Comparison of ENCODE assay signal across 29 cellular contexts in the genomic region with DNA sequence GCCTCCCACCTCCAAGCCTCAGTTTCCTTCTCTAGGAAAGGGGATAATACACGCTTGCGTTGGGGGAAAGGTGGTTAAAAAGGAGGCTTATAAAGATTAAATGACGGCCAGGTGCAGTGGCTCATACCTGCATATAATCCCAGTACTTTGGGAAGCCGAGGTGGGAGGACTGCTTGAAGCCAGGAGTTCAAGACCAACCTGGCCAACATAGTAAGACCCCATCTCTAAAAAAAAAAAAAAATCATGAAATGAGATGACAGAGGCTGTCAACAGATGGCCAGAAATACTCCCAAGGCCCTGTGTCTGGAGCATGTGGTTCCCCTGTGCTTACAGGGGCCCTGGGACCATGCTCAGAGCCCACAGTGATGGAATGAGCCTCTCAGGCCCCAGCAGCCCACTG. TPM values are rescaled to one million over a fixed set of nuclear protein-coding genes. Genes with fewer than 3 reads are reported as not detected.
"Had no signal": no experiment of that assay in that cellular context is flagged by ENCODE, and none has a peak within 500 bp of the region (broad histone marks: within the 10 kb centered on the region; RNA-seq: fewer than 3 reads in every experiment).

No MANE protein-coding gene starts in this region.

- H3K4me3 Mint-ChIP-seq: activated CD4-positive, alpha-beta T cell treated with anti-CD3 and anti-CD28 coated beads for 36 hours; activated CD4-positive, alpha-beta T cell treated with anti-CD3 and anti-CD28 coated beads, Interleukin-2, amount 10 ng/mL, durations not matched to agents 7 days and 5 days; activated CD8-positive, alpha-beta T cell treated with anti-CD3 and anti-CD28 coated beads, Interleukin-2, amount 10 ng/mL, durations not matched to agents 7 days and 5 days; activated naive CD4-positive, alpha-beta T cell treated with anti-CD3 and anti-CD28 coated beads for 36 hours; activated T-cell treated with anti-CD3 and anti-CD28 coated beads, Interleukin-2, amount 50 U/mL, for 24 hours; T-helper 1 cell treated with Interleukin-12 subunit alpha and Interleukin-12 subunit beta and Interleukin-4 antibody, amounts not matched to agents 30 μg/mL and 1 μg/mL, for 36 hours; T-helper 2 cell treated with Interferon-gamma antibody and Interleukin-4, amounts not matched to agents 5 μg/mL and 100 μg/mL, for 36 hours; WTC11 had no signal

- H3K4me1 Mint-ChIP-seq: activated CD4-positive, alpha-beta T cell treated with anti-CD3 and anti-CD28 coated beads for 36 hours had no signal

- ATAC-seq: activated CD4-positive, alpha-beta T cell treated with anti-CD3 and anti-CD28 coated beads for 36 hours; activated CD4-positive, CD25-positive, alpha-beta regulatory T cell treated with anti-CD3 and anti-CD28 coated beads, Interleukin-2, amount 50 U/mL, for 24 hours; activated CD8-positive, alpha-beta T cell treated with anti-CD3 and anti-CD28 coated beads, Interleukin-2, amount 10 ng/mL, durations not matched to agents 7 days and 5 days; activated naive CD4-positive, alpha-beta T cell treated with anti-CD3 and anti-CD28 coated beads, Interleukin-2, amount 50 U/mL, for 72 hours; body of pancreas; PC-3; Right ventricle myocardium inferior; WTC11 had no signal

- H3K27me3 ChIP-seq: adrenal gland, body of pancreas, Peyer's patch had no signal

- H3K36me3 ChIP-seq: adrenal gland, Peyer's patch had no signal

- H3K4me2 ChIP-seq: KMS-11 had no signal

- DNase-seq: activated CD4-positive, alpha-beta T cell treated with anti-CD3 and anti-CD28 coated beads for 36 hours; activated CD4-positive, alpha-beta T cell treated with anti-CD3 and anti-CD28 coated beads, Interleukin-2, amount 10 ng/mL, durations not matched to agents 7 days and 5 days; activated CD4-positive, alpha-beta T cell treated with anti-CD3 and anti-CD28 coated beads, Interleukin-2, amount 50 U/mL, for 48 hours; activated CD8-positive, alpha-beta T cell treated with anti-CD3 and anti-CD28 coated beads, Interleukin-2, amount 10 ng/mL, durations not matched to agents 7 days and 5 days; activated gamma-delta T cell; activated naive CD4-positive, alpha-beta T cell treated with anti-CD3 and anti-CD28 coated beads for 36 hours; activated T-cell treated with anti-CD3 and anti-CD28 coated beads, Interleukin-2, amount 50 U/mL, for 24 hours; adrenal gland; body of pancreas; caudate nucleus; cerebellar nuclear complex; MM.1S; MV-4-11; NCI-H1092; NCI-H1436 treated with DMSO at 0.1 percent for 48 hours; NCI-H1694 treated with DMSO at 0.1 percent for 48 hours; NCI-H2029; NCI-H524 treated with DMSO at 0.1 percent for 48 hours; PC-3; Peyer's patch; SIG-M5 had no signal

- H3K27ac Mint-ChIP-seq: activated CD4-positive, alpha-beta T cell treated with anti-CD3 and anti-CD28 coated beads for 36 hours; activated CD4-positive, alpha-beta T cell treated with anti-CD3 and anti-CD28 coated beads, Interleukin-2, amount 10 ng/mL, durations not matched to agents 7 days and 5 days; activated CD8-positive, alpha-beta T cell treated with anti-CD3 and anti-CD28 coated beads, Interleukin-2, amount 10 ng/mL, durations not matched to agents 7 days and 5 days; activated naive CD4-positive, alpha-beta T cell treated with anti-CD3 and anti-CD28 coated beads for 36 hours; activated naive CD4-positive, alpha-beta T cell treated with anti-CD3 and anti-CD28 coated beads, Interleukin-2, amount 50 U/mL, for 72 hours; activated T-cell treated with anti-CD3 and anti-CD28 coated beads, Interleukin-2, amount 50 U/mL, for 24 hours; activated T-helper 2 cell treated with anti-CD3 and anti-CD28 coated beads, Interferon-gamma antibody, Interleukin-2, Interleukin-4, amounts not matched to agents 10 μg/mL and 5 μg/mL and 100 μg/mL, durations not matched to agents 14 hours and 24 hours and 36 hours; T-helper 1 cell treated with Interleukin-12 subunit alpha and Interleukin-12 subunit beta and Interleukin-4 antibody, amounts not matched to agents 30 μg/mL and 1 μg/mL, for 36 hours; T-helper 2 cell treated with Interferon-gamma antibody and Interleukin-4, amounts not matched to agents 5 μg/mL and 100 μg/mL, for 36 hours; WTC11 had no signal

- H3K4me3 ChIP-seq: adrenal gland, body of pancreas, Peyer's patch had no signal

- H3K36me3 Mint-ChIP-seq: WTC11 had no signal

- H3K9me3 Mint-ChIP-seq: activated CD4-positive, alpha-beta T cell treated with anti-CD3 and anti-CD28 coated beads, Interleukin-2, amount 10 ng/mL, durations not matched to agents 7 days and 5 days; activated naive CD4-positive, alpha-beta T cell treated with anti-CD3 and anti-CD28 coated beads for 36 hours; activated naive CD4-positive, alpha-beta T cell treated with anti-CD3 and anti-CD28 coated beads, Interleukin-2, amount 50 U/mL, for 72 hours; activated T-cell treated with anti-CD3 and anti-CD28 coated beads, Interleukin-2, amount 50 U/mL, for 24 hours; activated T-helper 2 cell treated with anti-CD3 and anti-CD28 coated beads, Interferon-gamma antibody, Interleukin-2, Interleukin-4, amounts not matched to agents 10 μg/mL and 5 μg/mL and 100 μg/mL, durations not matched to agents 14 hours and 24 hours and 36 hours; T-helper 1 cell treated with Interleukin-12 subunit alpha and Interleukin-12 subunit beta and Interleukin-4 antibody, amounts not matched to agents 30 μg/mL and 1 μg/mL, for 36 hours; T-helper 2 cell treated with Interferon-gamma antibody and Interleukin-4, amounts not matched to agents 5 μg/mL and 100 μg/mL, for 36 hours; WTC11 had no signal

- H3K27ac ChIP-seq: KMS-11, Peyer's patch had no signal

- H3K9me3 ChIP-seq: adrenal gland, body of pancreas, Peyer's patch had no signal

- H3K9ac ChIP-seq: KMS-11 had no signal

RNA-seq across cellular contexts. Expression of gene RTN4RL1, which starts 30.4 kb away (rescaled TPM):
- total RNA-seq: Peyer's patch had no signal
